ENCODE assay signal across 9 cellular contexts in the genomic region with DNA sequence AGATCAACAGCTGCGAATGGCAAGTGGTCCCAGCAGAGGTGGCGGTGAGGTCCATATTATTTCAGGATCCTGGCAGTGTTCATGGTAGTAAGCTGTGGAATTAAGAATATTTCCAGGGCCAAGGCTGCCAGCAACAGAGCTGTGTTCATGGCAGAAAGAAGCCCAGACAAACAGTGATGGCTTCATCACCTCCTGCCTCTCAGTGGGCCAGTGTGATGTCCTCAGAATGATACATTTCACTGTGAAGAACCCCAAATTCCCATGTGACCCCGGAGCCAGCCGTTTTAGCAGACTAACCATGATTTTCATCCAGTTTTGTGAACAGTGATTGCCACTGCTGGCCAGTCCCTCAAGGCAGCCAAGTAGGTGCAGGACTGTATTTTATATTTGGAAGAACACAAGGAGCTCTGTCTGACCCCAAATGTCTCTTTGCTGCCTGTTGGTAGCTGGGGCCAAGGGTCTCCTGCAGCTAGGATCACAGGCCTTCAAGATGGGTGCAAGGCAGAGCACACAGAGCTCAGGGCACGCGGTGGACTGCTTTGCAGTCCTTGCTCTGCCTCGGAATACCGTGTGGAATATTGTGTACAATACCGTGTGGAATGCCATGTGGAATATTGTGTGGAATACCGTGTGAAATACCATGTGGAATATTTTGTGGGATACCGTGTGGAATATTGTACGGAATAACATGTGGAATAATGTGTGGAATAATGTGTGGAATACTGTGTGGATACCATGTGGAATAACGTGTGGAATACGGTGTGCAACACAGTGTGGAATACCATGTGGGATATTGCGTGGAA.
DNase-seq lines count a peak whose midpoint lies in the region; ATAC-seq and TF ChIP-seq lines count a peak whose summit lies in the region.
"Had no signal": no experiment of that assay in that cellular context is flagged by ENCODE, and none has a peak within 500 bp of the region (broad histone marks: within the 10 kb centered on the region; RNA-seq: fewer than 3 reads in every experiment).

No MANE protein-coding gene starts in this region.

- TF ChIP-seq CTCF in nephron (IDR thresholded peaks at IDR 0.05; ENCODE audit: unreplicated experiment in 3 of 3), result no peak

- peak overlapping the region; percentile 62 for H3K27ac Mint-ChIP-seq in activated naive CD8-positive, alpha-beta T cell
- H3K27ac Mint-ChIP-seq in nephron, result peak overlapping the region in 2 of 3 experiments; percentile 28 to 58

- H3K9me3 Mint-ChIP-seq in activated naive CD8-positive, alpha-beta T cell (ENCODE audit: low read depth), result no peaks in the 10 kb centered on the region
- peaks cover 48% of the 10 kb centered on the region for H3K9me3 Mint-ChIP-seq in nephron

- H3K36me3 Mint-ChIP-seq in activated naive CD8-positive, alpha-beta T cell, result no peaks in the 10 kb centered on the region
- peaks cover 4% of the 10 kb centered on the region for H3K36me3 Mint-ChIP-seq in nephron (ENCODE audit: low read depth)

- DNase-seq in GM19238 (ENCODE audit: insufficient read length, low spot score), result peak; percentile 26
- peak; percentile 48 to 79 for DNase-seq in NOMO-1 (lab: John Stamatoyannopoulos, UW; ENCODE audit: unreplicated experiment in 2 of 2)
- no peak for DNase-seq in NCI-H524 treated with DMSO at 0.1 percent for 48 hours (lab: John Stamatoyannopoulos, UW)
- DNase-seq: NCI-H226, SK-N-SH had no signal

- H3K4me1 Mint-ChIP-seq in activated naive CD8-positive, alpha-beta T cell (ENCODE audit: low read depth), result peaks cover 2% of the 10 kb centered on the region
- H3K4me1 Mint-ChIP-seq in nephron, result peaks cover 44% of the 10 kb centered on the region

- ATAC-seq in GM19351 (IDR thresholded peaks at IDR 0.05; ENCODE audit: unreplicated experiment), result no peak
- ATAC-seq in esophagus mucosa, result no peak

- H3K27me3 Mint-ChIP-seq in activated naive CD8-positive, alpha-beta T cell, result no peaks in the 10 kb centered on the region
- H3K27me3 Mint-ChIP-seq in nephron (ENCODE audit: low read depth), result peaks cover 15% of the 10 kb centered on the region

- no peak overlapping the region for H3K4me3 Mint-ChIP-seq in activated naive CD8-positive, alpha-beta T cell
- H3K4me3 Mint-ChIP-seq in nephron, result peak overlapping the region in 1 of 3 experiments; percentile 15
